3 cellular contexts compared by ENCODE assay signal in the genomic region with DNA sequence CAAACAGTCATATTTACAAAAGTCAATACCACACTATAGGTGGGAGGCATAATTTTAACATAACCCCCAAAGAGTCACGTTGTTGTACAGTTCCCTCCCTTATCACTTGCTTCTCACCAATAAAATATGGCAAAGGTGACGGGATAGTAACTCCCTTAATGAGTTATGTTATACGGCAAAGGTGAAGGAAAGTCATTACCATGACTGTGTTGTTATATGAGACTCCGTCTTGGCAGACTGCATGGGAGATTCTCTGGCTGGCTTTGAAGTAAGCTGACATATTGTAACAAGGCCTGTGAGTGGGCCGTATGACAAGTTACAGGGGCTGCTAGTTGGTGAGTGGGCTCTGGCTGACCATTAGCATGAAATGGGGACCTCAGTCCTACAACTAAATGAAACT.
"Had no signal": no experiment of that assay in that cellular context is flagged by ENCODE, and none has a peak within 500 bp of the region (broad histone marks: within the 10 kb centered on the region; RNA-seq: fewer than 3 reads in every experiment).

No MANE protein-coding gene starts in this region.

- DNase-seq: GDM1, GF-D8 had no signal

- H3K4me3 ChIP-seq: GM12878 had no signal

- ATAC-seq: GM12878 had no signal
